Comparison of ENCODE assay signal across 8 cellular contexts in genomic region chr5:173736923-173737412, GRCh38.
A peak's percentile ranks its signal among the peaks of the same experiment; 100 is the strongest.
DNase-seq lines count a peak whose midpoint lies in the region; ATAC-seq, FAIRE-seq and TF ChIP-seq lines count a peak whose summit lies in the region.

No MANE protein-coding gene starts in this region.

- H3K27ac ChIP-seq in GM12878 (ENCODE audit: control insufficient read depth, insufficient read depth) = peak overlapping the region; percentile 76

- H3K4me1 ChIP-seq in GM12878 (ENCODE audit: control insufficient read depth, insufficient read depth, low read length) = peaks cover 63% of the 10 kb centered on the region

- intact Hi-C loops in GM12878 (cut with micrococcal nuclease; ENCODE audit: unreplicated experiment) = loop anchor here (2.0 to 5.0 kb wide), 3 partner anchors 50 to 235 kb away; no protein-coding TSS in a partner anchor

- SMC1A ChIA-PET in GM12878 (lab: Charles Lee; ENCODE audit: uncharacterized antibody, unreplicated experiment) = interaction anchor here (0.6 to 3.3 kb wide), 6 partner anchors 9 to 181 kb away, joined by 3 to 24 read pairs (median 4); no protein-coding TSS in a partner anchor

- H3K9me3 ChIP-seq in GM12878 (replicated peaks; ENCODE audit: control insufficient read depth, insufficient read depth, low read length) = no peaks in the 10 kb centered on the region

- peak; percentile 47 to 49; a peak in 1 of 4 replicates for TF ChIP-seq EP300 in GM12878 (IDR thresholded peaks at IDR 0.05; ENCODE audit: borderline replicate concordance in 1 of 2, control insufficient read depth in 1 of 2, low read depth in 2 of 2, low read length in 2 of 2)

- peak overlapping the region; percentile 30; the same call in 1 of the 2 replicates for H3K4me3 ChIP-seq in GM12878

- no TSS peak for BruUV-seq in GM12878 (replicated peaks; lab: Mats Ljungman, UMichigan)

- no peaks in the 10 kb centered on the region for H3K79me2 ChIP-seq in GM12878 (ENCODE audit: control insufficient read depth, insufficient read depth, low read length)

- RAD21 ChIA-PET in GM12878 (lab: Charles Lee; ENCODE audit: unreplicated experiment) = interaction anchor here (1.2 to 5.5 kb wide), 6 partner anchors 52 to 188 kb away, joined by 3 to 22 read pairs (median 4); no protein-coding TSS in a partner anchor

- ATAC-seq in GM19438 (IDR thresholded peaks at IDR 0.05; ENCODE audit: low read depth, unreplicated experiment) (peak; percentile 89), HG03139 (IDR thresholded peaks at IDR 0.05; ENCODE audit: unreplicated experiment) (peak; percentile 81), GM12878 (peak; percentile 91)

- TF ChIP-seq CTCF in GM12878 (IDR thresholded peaks at IDR 0.05 in 2 of 3, conservative IDR thresholded peaks at IDR 0.05 in 1 of 3; ENCODE audit: control insufficient read depth in 2 of 3, extremely low read depth in 1 of 3, insufficient read depth in 1 of 3, low read depth in 3 of 3, low read length in 3 of 3) = no peak

- no peaks in the 10 kb centered on the region for H3K36me3 ChIP-seq in GM12878 (ENCODE audit: control insufficient read depth in 2 of 2, insufficient read depth in 2 of 2, low read length in 1 of 2)

- H3K27me3 ChIP-seq in GM12878 (replicated peaks in 1 of 2; ENCODE audit: control insufficient read depth in 2 of 2, insufficient read depth in 2 of 2, low read length in 1 of 2) = no peaks in the 10 kb centered on the region

- in situ Hi-C loops in GM12878 (cut with MboI) = no loop called here

- CTCF ChIA-PET in GM12878 (lab: Yijun Ruan, JAX) = interaction anchor here (1.1 to 2.8 kb wide), 4 partner anchors 33 to 188 kb away, joined by 3 to 11 read pairs (median 8); no protein-coding TSS in a partner anchor

- FAIRE-seq in GM12878 (lab: Jason Lieb, UNC) = peak; percentile 89
- FAIRE-seq in frontal cortex (lab: Jason Lieb, UNC) = no peak

- peak; percentile 48; the same call in 1 of the 2 replicates for TF ChIP-seq POLR2A in GM12878 (IDR thresholded peaks at IDR 0.05; ENCODE audit: low read depth, low read length)

- peak overlapping the region; percentile 15; the same call in 1 of the 2 replicates for H2AFZ ChIP-seq in GM12878 (ENCODE audit: control insufficient read depth, low read depth, low read length)

- POLR2A ChIA-PET in GM12878 (lab: Charles Lee) = interaction anchor here (1.1 to 5.9 kb wide), 3 partner anchors 57 to 85 kb away, joined by 3 to 20 read pairs (median 5); no protein-coding TSS in a partner anchor

- peak overlapping the region; percentile 76 for H3K4me2 ChIP-seq in GM12878 (ENCODE audit: control insufficient read depth, insufficient read depth)

- peak overlapping the region; percentile 18 for H3K9ac ChIP-seq in GM12878 (ENCODE audit: control insufficient read depth, insufficient read depth, low read length)

- TF ChIP-seq RAD21 in GM12878 (IDR thresholded peaks at IDR 0.05; ENCODE audit: insufficient read depth, low read depth, low read length) = 0 out of 2 replicates have a peak, but pooled peaks have one; percentile 10

- H4K20me1 ChIP-seq in GM12878 (ENCODE audit: control insufficient read depth, insufficient read depth) = no peaks in the 10 kb centered on the region

- DNase-seq in DMS79 (lab: John Stamatoyannopoulos, UW) (peak; percentile 31), GM12878 (ENCODE audit: low read depth, low spot score) (peak; percentile 76), frontal cortex (ENCODE audit: low spot score in 2 of 2) (no peak), UCSD-AML1 (lab: John Stamatoyannopoulos, UW; ENCODE audit: unreplicated experiment) (no peak), NCI-H187 treated with DMSO at 0.1 percent for 48 hours (lab: John Stamatoyannopoulos, UW) (no peak), NCI-H2171 (lab: John Stamatoyannopoulos, UW) (no peak)

- 0% methylated on average over 8 of the region's 8 CpGs for WGBS in GM12878 (ENCODE audit: insufficient coverage, insufficient replicate concordance, low lambda C conversion rate, missing lambda C conversion rate)

TF ChIP-seq in GM12878, 131 proteins besides CTCF, POLR2A, EP300 and RAD21 (continues in another document):
- TF ChIP-seq MLLT1 (IDR thresholded peaks at IDR 0.05) (no peak; the same call in 1 of the 2 replicates), NFYA (IDR thresholded peaks at IDR 0.05; ENCODE audit: borderline replicate concordance, low read depth, low read length) (no peak), BMI1 (IDR thresholded peaks at IDR 0.05; ENCODE audit: borderline replicate concordance) (no peak), TCF12 (IDR thresholded peaks at IDR 0.05; ENCODE audit: low read depth, low read length) (peak; percentile 94), USF1 (IDR thresholded peaks at IDR 0.05; ENCODE audit: borderline replicate concordance, extremely low read length, insufficient read depth, low read depth, low read length) (no peak), ZNF592 (IDR thresholded peaks at IDR 0.05) (no peak), BCL11A (IDR thresholded peaks at IDR 0.05; ENCODE audit: low read depth, low read length) (peak; percentile 75; the same call in 1 of the 2 replicates), HDAC6 (IDR thresholded peaks at IDR 0.05; ENCODE audit: unreplicated experiment) (no peak), SMC3 (IDR thresholded peaks at IDR 0.05; ENCODE audit: borderline replicate concordance, low read length) (no peak), MTA2 (IDR thresholded peaks at IDR 0.05; ENCODE audit: low read depth) (peak; percentile 57; the same call in 1 of the 2 replicates), PKNOX1 (IDR thresholded peaks at IDR 0.05) (peak; percentile 35; the same call in 1 of the 2 replicates), USF2 (IDR thresholded peaks at IDR 0.05; ENCODE audit: borderline replicate concordance, low read depth, low read length) (no peak), JUNB (IDR thresholded peaks at IDR 0.05) (peak; percentile 25; the same call in 1 of the 2 replicates), RELA (IDR thresholded peaks at IDR 0.05; ENCODE audit: borderline replicate concordance, partially characterized antibody) (peak; percentile 14)

Comparison
In these comparisons a context has a peak if more than half of its experiments do, and no peak if none do; other contexts are left out.
1. DNase-seq: peak in DMS79 (single experiment) and GM12878 (single experiment); none in frontal cortex (0 of 2), UCSD-AML1 (single experiment), NCI-H187 treated with DMSO at 0.1 percent for 48 hours (single experiment) and NCI-H2171 (single experiment).
2. Peak in every context shown above with its lines, with median percentiles within 50 percentile points of each other: ATAC-seq.